1 cellular context compared by ENCODE assay signal in genomic region chr3:156838035-156838434, GRCh38.
TF ChIP-seq lines count a peak whose summit lies in the region.

No MANE protein-coding gene starts in this region.

TF ChIP-seq in HepG2, 621 proteins besides CTCF, POLR2A, EP300 and RAD21:
- TF ChIP-seq KLF12 (CRISPR knock-in tag; IDR thresholded peaks at IDR 0.05; ENCODE audit: borderline replicate concordance) (no peak), CEBPG (CRISPR knock-in tag; IDR thresholded peaks at IDR 0.05) (peak; percentile 11; the same call in 1 of the 2 replicates), AGO1 (IDR thresholded peaks at IDR 0.05; ENCODE audit: low read depth, low read length, poor library complexity, severe bottlenecking) (no peak), ZNF713 (CRISPR knock-in tag; IDR thresholded peaks at IDR 0.05) (no peak), ADNP (CRISPR knock-in tag; IDR thresholded peaks at IDR 0.05) (no peak), HNF4A (CRISPR knock-in tag; IDR thresholded peaks at IDR 0.05) (peak; percentile 71), THAP7 (CRISPR knock-in tag; IDR thresholded peaks at IDR 0.05) (no peak), FOXA1 (IDR thresholded peaks at IDR 0.05) (no peak), FOXA1 (CRISPR knock-in tag; IDR thresholded peaks at IDR 0.05) (no peak), ZNF709 (CRISPR knock-in tag; IDR thresholded peaks at IDR 0.05) (0 out of 2 replicates have a peak, but pooled peaks have one; percentile 13), ASH2L (IDR thresholded peaks at IDR 0.05; ENCODE audit: insufficient read length, low read depth, low read length) (peak; percentile 17), HNF4G (IDR thresholded peaks at IDR 0.05; ENCODE audit: borderline replicate concordance, low read depth, low read length) (peak; percentile 56; the same call in 1 of the 2 replicates), HNF4G (CRISPR knock-in tag; IDR thresholded peaks at IDR 0.05; ENCODE audit: borderline replicate concordance, low read depth) (no peak), NFIC (IDR thresholded peaks at IDR 0.05; ENCODE audit: low read length) (0 out of 2 replicates have a peak, but pooled peaks have one; percentile 26), ARID5B (CRISPR knock-in tag; IDR thresholded peaks at IDR 0.05) (0 out of 2 replicates have a peak, but pooled peaks have one; percentile 8), HOXD1 (CRISPR knock-in tag; IDR thresholded peaks at IDR 0.05) (no peak), ZNF331 (CRISPR knock-in tag; IDR thresholded peaks at IDR 0.05) (no peak), HIVEP1 (CRISPR knock-in tag; IDR thresholded peaks at IDR 0.05) (no peak), TARDBP (CRISPR knock-in tag; IDR thresholded peaks at IDR 0.05) (no peak), ZNF704 (CRISPR knock-in tag; IDR thresholded peaks at IDR 0.05; ENCODE audit: borderline replicate concordance) (no peak), ZNF253 (CRISPR knock-in tag; IDR thresholded peaks at IDR 0.05; ENCODE audit: borderline replicate concordance) (no peak), ZNF333 (CRISPR knock-in tag; IDR thresholded peaks at IDR 0.05; ENCODE audit: borderline replicate concordance) (no peak), ZNF296 (CRISPR knock-in tag; conservative IDR thresholded peaks at IDR 0.05) (no peak), ZNF644 (CRISPR knock-in tag; IDR thresholded peaks at IDR 0.05; ENCODE audit: low read depth) (peak; percentile 80), ZNF614 (CRISPR knock-in tag; IDR thresholded peaks at IDR 0.05; ENCODE audit: borderline replicate concordance) (0 out of 2 replicates have a peak, but pooled peaks have one; percentile 48), RARA (CRISPR knock-in tag; IDR thresholded peaks at IDR 0.05) (0 out of 2 replicates have a peak, but pooled peaks have one; percentile 16), CENPBD1 (CRISPR knock-in tag; IDR thresholded peaks at IDR 0.05; ENCODE audit: borderline replicate concordance, low read depth) (no peak), ZBTB10 (CRISPR knock-in tag; IDR thresholded peaks at IDR 0.05; ENCODE audit: borderline replicate concordance) (no peak), THAP8 (CRISPR knock-in tag; IDR thresholded peaks at IDR 0.05; ENCODE audit: borderline replicate concordance) (no peak), NCOA1 (CRISPR knock-in tag; IDR thresholded peaks at IDR 0.05) (no peak), NR2F1 (CRISPR knock-in tag; IDR thresholded peaks at IDR 0.05) (0 out of 4 replicates have a peak, but pooled peaks of 1 of the 2 experiments have one; percentile 17), E2F5 (CRISPR knock-in tag; conservative IDR thresholded peaks at IDR 0.05) (no peak), ZBTB20 (CRISPR knock-in tag; IDR thresholded peaks at IDR 0.05; ENCODE audit: borderline replicate concordance, low read depth) (no peak), BCL6 (CRISPR knock-in tag; IDR thresholded peaks at IDR 0.05) (peak; percentile 54), PAX8 (CRISPR knock-in tag; IDR thresholded peaks at IDR 0.05; ENCODE audit: borderline replicate concordance) (no peak), PAXIP1 (CRISPR knock-in tag; conservative IDR thresholded peaks at IDR 0.05) (peak; percentile 52; the same call in 1 of the 2 replicates)
